In the genomic region with DNA sequence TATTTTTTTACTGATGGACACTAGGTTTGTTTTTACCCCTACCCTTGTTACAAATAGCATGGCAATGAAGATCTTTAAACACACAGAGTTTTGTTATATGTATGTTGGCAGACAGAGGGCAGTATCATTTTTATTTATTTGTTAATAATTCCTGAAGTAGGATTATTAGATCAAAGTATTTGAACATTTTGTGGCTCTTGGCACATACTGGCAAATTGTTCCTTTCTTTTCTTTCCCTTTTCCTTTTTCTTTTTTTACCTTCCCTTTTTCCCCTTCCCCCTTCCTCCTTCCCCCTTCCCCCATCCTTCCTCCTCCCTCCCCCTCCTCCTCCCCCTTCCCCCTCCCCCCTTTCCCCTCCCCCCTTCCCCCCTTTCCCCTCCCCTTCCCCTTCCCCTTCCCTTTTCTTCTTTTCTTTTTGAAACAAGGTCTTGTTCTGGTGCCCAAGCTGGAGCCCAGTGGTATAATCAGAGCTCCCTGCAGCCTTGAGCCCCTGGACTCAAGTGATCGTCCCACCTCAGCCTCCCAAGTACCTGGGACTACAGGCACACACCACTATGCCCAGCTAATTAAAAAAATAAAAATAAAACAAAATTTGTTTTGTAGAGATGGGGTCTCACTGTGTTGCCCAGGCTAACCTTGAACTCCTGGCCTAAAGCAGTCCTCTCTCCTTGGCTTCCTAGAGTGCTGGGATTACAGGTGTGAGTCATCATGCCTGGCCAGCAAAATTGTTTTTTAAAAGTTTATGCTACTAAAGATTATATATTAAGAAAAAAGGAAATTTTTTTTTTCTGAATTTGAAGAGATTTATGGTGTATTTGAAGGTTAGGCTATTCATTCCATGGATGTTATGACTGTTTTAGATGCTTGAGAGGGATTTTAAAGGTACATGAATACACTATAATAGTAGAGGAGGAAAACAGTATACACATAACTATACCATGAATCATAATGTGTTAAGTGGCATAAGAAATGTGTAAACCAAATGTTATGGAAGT, we compare ENCODE assay signal across 13 cellular contexts. TPM values are rescaled to one million over a fixed set of nuclear protein-coding genes. Genes with fewer than 3 reads are reported as not detected.
DNase-seq lines count a peak whose midpoint lies in the region; ATAC-seq and TF ChIP-seq lines count a peak whose summit lies in the region.
"Had no signal": no experiment of that assay in that cellular context is flagged by ENCODE, and none has a peak within 500 bp of the region (broad histone marks: within the 10 kb centered on the region; RNA-seq: fewer than 3 reads in every experiment).

No MANE protein-coding gene starts in this region.

- H3K27ac ChIP-seq in CD4-positive, alpha-beta T cell (ENCODE audit: low read depth, low read length): no peak overlapping the region
- no peak overlapping the region for H3K27ac ChIP-seq in KMS-11

- H3K4me2 ChIP-seq in KMS-11: no peak overlapping the region

- H3K27ac Mint-ChIP-seq in CD4-positive, alpha-beta T cell: peak overlapping the region; percentile 42
- H3K27ac Mint-ChIP-seq in mesothelial cell of epicardium: peak overlapping the region; percentile 24
- H3K27ac Mint-ChIP-seq: activated CD8-positive, alpha-beta memory T cell treated with anti-CD3 and anti-CD28 coated beads, Interleukin-2, amount 10 ng/mL, durations not matched to agents 7 days and 5 days had no signal

- H3K4me1 ChIP-seq in KMS-11 (ENCODE audit: low read depth, poor library complexity, severe bottlenecking) (no peaks in the 10 kb centered on the region), HAP-1 (no peaks in the 10 kb centered on the region)

- H3K9me3 ChIP-seq in CD4-positive, alpha-beta T cell (ENCODE audit: control insufficient read depth, low read length): no peaks in the 10 kb centered on the region
- no peaks in the 10 kb centered on the region for H3K9me3 ChIP-seq in HAP-1

- no peak for ATAC-seq in CD4-positive, alpha-beta T cell (ENCODE audit: poor library complexity)
- no peak for ATAC-seq in HG02973 (IDR thresholded peaks at IDR 0.05; ENCODE audit: unreplicated experiment)
- ATAC-seq: activated CD8-positive, alpha-beta memory T cell treated with anti-CD3 and anti-CD28 coated beads, Interleukin-2, amount 10 ng/mL, durations not matched to agents 7 days and 5 days had no signal

- peaks cover 82% of the 10 kb centered on the region for H3K36me3 Mint-ChIP-seq in CD4-positive, alpha-beta T cell (ENCODE audit: low read depth)
- H3K36me3 Mint-ChIP-seq in mesothelial cell of epicardium: no peaks in the 10 kb centered on the region

- H3K36me3 ChIP-seq in KMS-11 (ENCODE audit: insufficient read depth) (no peaks in the 10 kb centered on the region; the same call in 1 of the 2 replicates), HAP-1 (replicated peaks) (peaks cover 9% of the 10 kb centered on the region)

- in situ Hi-C loops in astrocyte of the spinal cord (cut with HindIII; ENCODE audit: low sequenced_read_pairs): no loop called here
- in situ Hi-C loops in HAP-1 (cut with MboI; ENCODE audit: low sequenced_read_pairs): no loop called here

- H3K4me3 Mint-ChIP-seq in CD4-positive, alpha-beta T cell: no peak overlapping the region
- H3K4me3 Mint-ChIP-seq in mesothelial cell of epicardium: no peak overlapping the region
- H3K4me3 Mint-ChIP-seq: activated CD8-positive, alpha-beta memory T cell treated with anti-CD3 and anti-CD28 coated beads, Interleukin-2, amount 10 ng/mL, durations not matched to agents 7 days and 5 days had no signal

- POLR2A ChIA-PET in CD4-positive, alpha-beta T cell (lab: Charles Lee): interaction anchor here (2.6 kb wide), 1 partner anchor 39 kb away, joined by 10 read pairs; the partner anchor contains the start of gene SEPTIN7

- no peak overlapping the region for H3K9ac ChIP-seq in KMS-11

- CTCF ChIA-PET in CD4-positive, alpha-beta T cell (lab: Charles Lee): no interaction called here

- H4K20me1 ChIP-seq in KMS-11 (ENCODE audit: insufficient read depth): no peaks in the 10 kb centered on the region; the same call in 1 of the 2 replicates

- no peak for TF ChIP-seq CTCF in CD4-positive, alpha-beta T cell (IDR thresholded peaks at IDR 0.05)
- TF ChIP-seq CTCF in KMS-11 (conservative IDR thresholded peaks at IDR 0.05; ENCODE audit: low read depth, low read length) (peak; percentile 35; the same call in 1 of the 2 replicates), astrocyte of the spinal cord (IDR thresholded peaks at IDR 0.05; ENCODE audit: low read depth, low read length) (no peak), mesothelial cell of epicardium (IDR thresholded peaks at IDR 0.05; ENCODE audit: unreplicated experiment) (no peak)

- peaks cover 66% of the 10 kb centered on the region for H3K4me1 Mint-ChIP-seq in CD4-positive, alpha-beta T cell (ENCODE audit: low read depth)
- peaks cover 10% of the 10 kb centered on the region for H3K4me1 Mint-ChIP-seq in mesothelial cell of epicardium

- intact Hi-C loops in CD4-positive, alpha-beta T cell (cut with DNase I, micrococcal nuclease): loop anchor here (5.0 kb wide), 1 partner anchor 38 kb away; the partner anchor contains the start of gene SEPTIN7 (in 2 of the 2)

- H3K27me3 Mint-ChIP-seq in CD4-positive, alpha-beta T cell: no peaks in the 10 kb centered on the region
- no peaks in the 10 kb centered on the region for H3K27me3 Mint-ChIP-seq in mesothelial cell of epicardium (ENCODE audit: low read depth)
- H3K27me3 Mint-ChIP-seq: activated CD8-positive, alpha-beta memory T cell treated with anti-CD3 and anti-CD28 coated beads, Interleukin-2, amount 10 ng/mL, durations not matched to agents 7 days and 5 days had no signal

- H2AFZ ChIP-seq in KMS-11 (ENCODE audit: low read depth): no peak overlapping the region

- H3K27me3 ChIP-seq in CD4-positive, alpha-beta T cell (ENCODE audit: control insufficient read depth, insufficient read depth, low read length): no peaks in the 10 kb centered on the region
- no peaks in the 10 kb centered on the region for H3K27me3 ChIP-seq in KMS-11 (ENCODE audit: insufficient read depth, low read depth)
- H3K27me3 ChIP-seq in HAP-1 (ENCODE audit: low read depth): no peaks in the 10 kb centered on the region

- no peaks in the 10 kb centered on the region for H3K9me3 Mint-ChIP-seq in CD4-positive, alpha-beta T cell
- H3K9me3 Mint-ChIP-seq in mesothelial cell of epicardium: no peaks in the 10 kb centered on the region

- peaks cover 37% of the 10 kb centered on the region for H3K79me2 ChIP-seq in KMS-11 (ENCODE audit: insufficient read depth, low read depth)

- DNase-seq in CD4-positive, alpha-beta T cell: no peak
- DNase-seq in astrocyte of the spinal cord (ENCODE audit: low read depth, low spot score) (peak; percentile 52), mesothelial cell of epicardium (ENCODE audit: low spot score in 2 of 2, unreplicated experiment in 2 of 2) (no peak), midbrain (lab: John Stamatoyannopoulos, UW) (no peak), HAP-1 (ENCODE audit: low spot score in 2 of 2) (no peak)
- no peak for DNase-seq in effector CD4-positive, alpha-beta T cell
- DNase-seq: activated CD8-positive, alpha-beta memory T cell treated with anti-CD3 and anti-CD28 coated beads, Interleukin-2, amount 10 ng/mL, durations not matched to agents 7 days and 5 days; cerebellar nuclear complex; GOT3; NCI-H1417 treated with DMSO at 0.1 percent for 48 hours; NCI-H82 had no signal

- H3K4me3 ChIP-seq in KMS-11 (IDR thresholded peaks at IDR 0.05; ENCODE audit: insufficient read depth, low read depth, low read length) (no peak overlapping the region), astrocyte of the spinal cord (ENCODE audit: low read depth, low read length) (no peak overlapping the region), HAP-1 (no peak overlapping the region)

RNA-seq across cellular contexts. Expression of gene SEPTIN7, which starts 39.3 kb away (rescaled TPM):
- total RNA-seq in CD4-positive, alpha-beta T cell: 100 to 1,000 TPM; 185 to 186 TPM
- total RNA-seq in mesothelial cell of epicardium: 200 to 203 TPM (median 203 TPM) in 3 replicates
